In the genomic region with DNA sequence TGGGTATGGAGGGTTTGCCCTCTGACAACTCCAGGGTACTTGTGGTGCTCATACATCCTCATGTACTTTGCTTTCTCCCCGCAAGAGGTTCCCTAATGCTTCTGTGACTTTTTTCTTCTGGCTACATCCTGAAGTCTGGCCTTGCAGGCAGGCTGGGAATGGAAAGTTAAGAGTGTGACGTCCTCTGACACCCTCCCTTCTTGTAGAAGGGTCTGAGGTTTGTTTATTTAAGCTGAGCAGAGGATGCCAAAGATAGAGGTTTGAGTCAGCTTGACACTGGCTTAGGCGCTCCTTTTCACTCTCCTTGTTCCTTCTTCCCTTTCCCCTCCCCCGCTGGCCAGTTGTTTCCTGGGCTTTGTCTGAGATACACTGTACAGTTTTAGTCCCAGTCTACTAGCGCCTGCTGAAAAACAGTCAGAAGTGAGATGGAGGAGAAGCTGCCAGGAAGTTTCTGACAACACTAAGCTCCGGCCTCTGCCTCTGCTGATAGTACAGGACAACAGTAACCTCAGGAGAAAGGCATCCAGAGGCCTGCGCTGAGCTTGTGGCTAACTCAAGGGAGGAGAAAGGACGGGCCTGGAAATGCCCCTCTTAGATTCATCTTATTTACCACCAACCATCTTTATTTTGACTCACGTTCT, we compare ENCODE assay signal across 9 cellular contexts. TPM values are rescaled to one million over a fixed set of nuclear protein-coding genes. Genes with fewer than 3 reads are reported as not detected.
DNase-seq lines count a peak whose midpoint lies in the region; ATAC-seq and TF ChIP-seq lines count a peak whose summit lies in the region.
"Had no signal": no experiment of that assay in that cellular context is flagged by ENCODE, and none has a peak within 500 bp of the region (broad histone marks: within the 10 kb centered on the region; RNA-seq: fewer than 3 reads in every experiment).

A gene with protein sequence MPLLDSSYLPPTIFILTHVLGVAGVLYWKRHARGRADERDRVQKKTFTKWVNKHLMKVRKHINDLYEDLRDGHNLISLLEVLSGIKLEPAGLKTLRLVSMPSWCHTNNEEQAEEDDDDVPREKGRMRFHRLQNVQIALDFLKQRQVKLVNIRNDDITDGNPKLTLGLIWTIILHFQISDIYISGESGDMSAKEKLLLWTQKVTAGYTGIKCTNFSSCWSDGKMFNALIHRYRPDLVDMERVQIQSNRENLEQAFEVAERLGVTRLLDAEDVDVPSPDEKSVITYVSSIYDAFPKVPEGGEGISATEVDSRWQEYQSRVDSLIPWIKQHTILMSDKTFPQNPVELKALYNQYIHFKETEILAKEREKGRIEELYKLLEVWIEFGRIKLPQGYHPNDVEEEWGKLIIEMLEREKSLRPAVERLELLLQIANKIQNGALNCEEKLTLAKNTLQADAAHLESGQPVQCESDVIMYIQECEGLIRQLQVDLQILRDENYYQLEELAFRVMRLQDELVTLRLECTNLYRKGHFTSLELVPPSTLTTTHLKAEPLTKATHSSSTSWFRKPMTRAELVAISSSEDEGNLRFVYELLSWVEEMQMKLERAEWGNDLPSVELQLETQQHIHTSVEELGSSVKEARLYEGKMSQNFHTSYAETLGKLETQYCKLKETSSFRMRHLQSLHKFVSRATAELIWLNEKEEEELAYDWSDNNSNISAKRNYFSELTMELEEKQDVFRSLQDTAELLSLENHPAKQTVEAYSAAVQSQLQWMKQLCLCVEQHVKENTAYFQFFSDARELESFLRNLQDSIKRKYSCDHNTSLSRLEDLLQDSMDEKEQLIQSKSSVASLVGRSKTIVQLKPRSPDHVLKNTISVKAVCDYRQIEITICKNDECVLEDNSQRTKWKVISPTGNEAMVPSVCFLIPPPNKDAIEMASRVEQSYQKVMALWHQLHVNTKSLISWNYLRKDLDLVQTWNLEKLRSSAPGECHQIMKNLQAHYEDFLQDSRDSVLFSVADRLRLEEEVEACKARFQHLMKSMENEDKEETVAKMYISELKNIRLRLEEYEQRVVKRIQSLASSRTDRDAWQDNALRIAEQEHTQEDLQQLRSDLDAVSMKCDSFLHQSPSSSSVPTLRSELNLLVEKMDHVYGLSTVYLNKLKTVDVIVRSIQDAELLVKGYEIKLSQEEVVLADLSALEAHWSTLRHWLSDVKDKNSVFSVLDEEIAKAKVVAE (N-terminal part only) (plus strand): TSS at position 255 of the 641 bp plus-strand sequence. CDS start 328 bp downstream, at position 583.

- H3K4me1 Mint-ChIP-seq in activated B cell treated with CpG ODN at 0.5 μM for 24 hours: peaks cover 31% of the 10 kb centered on the region
- peaks cover 69% of the 10 kb centered on the region for H3K4me1 Mint-ChIP-seq in stimulated activated naive CD8-positive, alpha-beta T cell treated with anti-CD3 and anti-CD28 coated beads, Interleukin-15, amount 100 ng/mL, for 72 hours

- H3K36me3 Mint-ChIP-seq in activated B cell treated with CpG ODN at 0.5 μM for 24 hours (ENCODE audit: low read depth): no peaks in the 10 kb centered on the region

- intact Hi-C loops in activated B cell treated with CpG ODN at 0.5 μM for 24 hours (cut with micrococcal nuclease): loop anchor here (1.0 to 2.0 kb wide), 2 partner anchors 8 to 16 kb away; no protein-coding TSS in a partner anchor
- intact Hi-C loops in lower lobe of right lung (cut with DNase I): loop anchor here (10.0 kb wide), 1 partner anchor 50 kb away; no protein-coding TSS in a partner anchor

- peak within 1 kb of the TSS; percentile 67 for H3K27ac ChIP-seq in HUES64 (ENCODE audit: low read depth, low read length)
- peak within 1 kb of the TSS; percentile 63 for H3K27ac ChIP-seq in effector memory CD4-positive, alpha-beta T cell (ENCODE audit: insufficient read depth, low read length, poor library complexity, severe bottlenecking)
- H3K27ac ChIP-seq in lower lobe of right lung: peak within 1 kb of the TSS; percentile 80
- H3K27ac ChIP-seq: SK-N-MC had no signal

- peak within 1 kb of the TSS; percentile 70 for H3K4me3 Mint-ChIP-seq in activated B cell treated with CpG ODN at 0.5 μM for 24 hours
- peak within 1 kb of the TSS; percentile 85 to 95 for H3K4me3 Mint-ChIP-seq in stimulated activated naive CD8-positive, alpha-beta T cell treated with anti-CD3 and anti-CD28 coated beads, Interleukin-15, amount 100 ng/mL, for 72 hours

- CTCF ChIA-PET in activated B cell treated with CpG ODN at 0.5 μM for 24 hours (lab: Charles Lee): interaction anchor here (1.1 to 5.4 kb wide), 5 partner anchors 11 to 106 kb away, joined by 3 to 26 read pairs (median 3); no protein-coding TSS in a partner anchor

- in situ Hi-C loops in Caki2 (cut with HindIII; ENCODE audit: low pct_unique_long_range_greater_than_20kb, low sequenced_read_pairs): no loop called here

- WGBS in HUES64: 32% methylated on average over 9 of the region's 9 CpGs

- peak within 1 kb of the TSS; percentile 28; the same call in 1 of the 2 replicates for H3K4me3 ChIP-seq in HUES64 (ENCODE audit: low read length)
- H3K4me3 ChIP-seq in effector memory CD4-positive, alpha-beta T cell (ENCODE audit: insufficient read depth, low read depth, low read length, poor library complexity, severe bottlenecking): peak within 1 kb of the TSS; percentile 60
- H3K4me3 ChIP-seq in lower lobe of right lung: peak within 1 kb of the TSS; percentile 38
- H3K4me3 ChIP-seq: SK-N-MC had no signal

- TF ChIP-seq CTCF in activated B cell treated with CpG ODN at 0.5 μM for 24 hours (IDR thresholded peaks at IDR 0.05) (no peak), lower lobe of right lung (IDR thresholded peaks at IDR 0.05) (peak; percentile 32)

- H3K4me1 ChIP-seq in HUES64 (ENCODE audit: insufficient read depth, low read length) (peaks cover 28% of the 10 kb centered on the region), lower lobe of right lung (peaks cover 55% of the 10 kb centered on the region)
- peaks cover 22% of the 10 kb centered on the region for H3K4me1 ChIP-seq in effector memory CD4-positive, alpha-beta T cell (ENCODE audit: control insufficient read depth, insufficient read depth, low read length, poor library complexity, severe bottlenecking)

- H3K27me3 Mint-ChIP-seq in activated B cell treated with CpG ODN at 0.5 μM for 24 hours: no peaks in the 10 kb centered on the region
- H3K27me3 Mint-ChIP-seq in stimulated activated naive CD8-positive, alpha-beta T cell treated with anti-CD3 and anti-CD28 coated beads, Interleukin-15, amount 100 ng/mL, for 72 hours: no peaks in the 10 kb centered on the region

- H3K9me3 Mint-ChIP-seq in activated B cell treated with CpG ODN at 0.5 μM for 24 hours: no peaks in the 10 kb centered on the region
- no peaks in the 10 kb centered on the region for H3K9me3 Mint-ChIP-seq in stimulated activated naive CD8-positive, alpha-beta T cell treated with anti-CD3 and anti-CD28 coated beads, Interleukin-15, amount 100 ng/mL, for 72 hours

- POLR2A ChIA-PET in activated B cell treated with CpG ODN at 0.5 μM for 24 hours (lab: Charles Lee): interaction anchor here (2.1 to 2.5 kb wide), 2 partner anchors 10 to 13 kb away, joined by 12 to 17 read pairs; no protein-coding TSS in a partner anchor

- H3K9ac ChIP-seq in HUES64 (ENCODE audit: low read depth, low read length): peak within 1 kb of the TSS; percentile 17; the same call in 1 of the 2 replicates

- DNase-seq in Caki2 (ENCODE audit: low read depth) (peak; percentile 81), activated B cell treated with CpG ODN at 0.5 μM for 24 hours (no peak), lower lobe of right lung (no peak), DMS79 (lab: John Stamatoyannopoulos, UW) (no peak)
- peak in 1 of 3 donors; percentile 17 for DNase-seq in effector memory CD4-positive, alpha-beta T cell
- peak in 1 of 2 donors; percentile 34 for DNase-seq in stimulated activated naive CD8-positive, alpha-beta T cell treated with anti-CD3 and anti-CD28 coated beads, Interleukin-15, amount 100 ng/mL, for 72 hours

- H3K27me3 ChIP-seq in HUES64 (ENCODE audit: insufficient read depth, low read length) (no peaks in the 10 kb centered on the region), lower lobe of right lung (ENCODE audit: low read depth) (no peaks in the 10 kb centered on the region)
- H3K27me3 ChIP-seq in effector memory CD4-positive, alpha-beta T cell (replicated peaks; ENCODE audit: control insufficient read depth, insufficient read depth, low read length, poor library complexity, severe bottlenecking): no peaks in the 10 kb centered on the region

- H3K36me3 ChIP-seq in HUES64 (ENCODE audit: insufficient read depth, low read length): no peaks in the 10 kb centered on the region
- H3K36me3 ChIP-seq in effector memory CD4-positive, alpha-beta T cell (ENCODE audit: control insufficient read depth, insufficient read depth, low read length): no peaks in the 10 kb centered on the region
- H3K36me3 ChIP-seq in lower lobe of right lung: peaks cover 10% of the 10 kb centered on the region

- ATAC-seq in activated B cell treated with CpG ODN at 0.5 μM for 24 hours (ENCODE audit: low read depth): no peak
- ATAC-seq in lower lobe of right lung: peak; percentile 73 to 75
- peak; percentile 58 for ATAC-seq in stimulated activated naive CD8-positive, alpha-beta T cell treated with anti-CD3 and anti-CD28 coated beads, Interleukin-15, amount 100 ng/mL, for 72 hours
- no peak for ATAC-seq in GM18870 (IDR thresholded peaks at IDR 0.05; ENCODE audit: unreplicated experiment)

- peak within 1 kb of the TSS; percentile 61 for H3K27ac Mint-ChIP-seq in activated B cell treated with CpG ODN at 0.5 μM for 24 hours
- H3K27ac Mint-ChIP-seq in stimulated activated naive CD8-positive, alpha-beta T cell treated with anti-CD3 and anti-CD28 coated beads, Interleukin-15, amount 100 ng/mL, for 72 hours: peak within 1 kb of the TSS; percentile 97

- H3K9me3 ChIP-seq in HUES64 (ENCODE audit: insufficient read depth, low read depth, low read length) (no peaks in the 10 kb centered on the region), lower lobe of right lung (no peaks in the 10 kb centered on the region)
- H3K9me3 ChIP-seq in effector memory CD4-positive, alpha-beta T cell (ENCODE audit: control insufficient read depth, low read length): no peaks in the 10 kb centered on the region

RNA-seq across cellular contexts. Expression of the gene that starts here (rescaled TPM):
- total RNA-seq in Caki2 (2014; rRNA removed; shearing (Covaris generic); ENCODE audit: low replicate concordance): 34.7 and 51.1 TPM in 2 replicates
- polyA plus RNA-seq in HUES64 (2013, experiment 1 of 2): 76.3 TPM
- polyA plus RNA-seq in HUES64 (2013, experiment 2 of 2): 81.7 TPM
- total RNA-seq in activated B cell treated with CpG ODN at 0.5 μM for 24 hours (235 and 286 TPM in 2 replicates), lower lobe of right lung (506 TPM)

Comparison
In these comparisons a context has a peak if more than half of its experiments do, and no peak if none do; other contexts are left out.
1. ATAC-seq: peak in lower lobe of right lung (2 of 2) and stimulated activated naive CD8-positive, alpha-beta T cell treated with anti-CD3 and anti-CD28 coated beads, Interleukin-15, amount 100 ng/mL, for 72 hours (single experiment); none in activated B cell treated with CpG ODN at 0.5 μM for 24 hours (single experiment) and GM18870 (single experiment).
2. Peak in every context shown above with its lines, with median percentiles within 50 percentile points of each other: H3K27ac ChIP-seq and H3K4me3 ChIP-seq.